8 cellular contexts compared by ENCODE assay signal in the genomic region with DNA sequence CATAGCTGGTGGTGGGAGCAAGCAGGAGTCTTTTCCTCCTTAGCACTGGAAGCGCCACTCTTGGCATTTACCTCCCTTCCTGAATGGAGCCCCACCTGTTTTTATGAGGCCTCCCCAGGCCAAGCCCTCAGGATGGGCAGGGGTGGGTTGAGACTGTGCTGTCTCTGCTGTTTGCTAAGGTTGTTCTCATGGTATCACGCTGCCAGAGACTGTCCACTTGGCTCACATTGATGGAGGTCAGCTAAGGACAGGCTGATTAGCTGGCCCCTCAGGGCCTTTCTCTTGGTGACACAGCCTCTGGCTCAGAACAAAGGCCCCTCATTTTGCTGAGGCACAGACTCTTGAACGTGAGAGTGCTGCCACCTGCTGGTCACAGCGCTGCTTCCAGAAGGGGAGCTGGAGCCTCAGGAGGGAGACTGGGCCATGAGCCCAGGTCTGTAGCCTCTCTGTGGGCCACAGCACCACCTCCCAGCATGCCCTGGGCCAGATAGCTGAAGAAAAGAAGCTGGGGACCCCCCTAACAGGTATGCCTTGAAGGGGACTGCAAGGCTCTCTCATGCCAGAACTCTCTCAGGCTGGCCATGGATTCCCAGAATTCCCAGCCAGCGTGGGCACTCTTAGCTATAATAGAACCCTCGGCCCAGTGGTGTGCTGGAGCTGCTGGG.
DNase-seq lines count a peak whose midpoint lies in the region; ATAC-seq and TF ChIP-seq lines count a peak whose summit lies in the region.

No MANE protein-coding gene starts in this region.

- peak; percentile 56 for DNase-seq in AG04450 (ENCODE audit: low read depth, low spot score)
- DNase-seq in NCI-H2196 treated with DMSO at 0.1 percent for 48 hours (lab: John Stamatoyannopoulos, UW; ENCODE audit: unreplicated experiment) = peak; percentile 69
- peak; percentile 71 for DNase-seq in activated B cell treated with CpG ODN at 0.5 μM for 24 hours
- DNase-seq in caudate nucleus (lab: John Stamatoyannopoulos, UW) = peak in 60 of 61 donors; percentile 23 to 90 (median 76)
- peak; percentile 85 for DNase-seq in kidney tubule cell (ENCODE audit: low spot score)
- DNase-seq in stimulated activated CD4-positive, alpha-beta T cell treated with anti-CD3 and anti-CD28 coated beads, Interleukin-2, amount 100 ng/mL, for 24 hours = peak; percentile 93 to 94

- H3K4me1 Mint-ChIP-seq in activated B cell treated with CpG ODN at 0.5 μM for 24 hours = peaks cover 12% of the 10 kb centered on the region

- ATAC-seq in GM18858 (IDR thresholded peaks at IDR 0.05; ENCODE audit: unreplicated experiment) = peak; percentile 77
- peak; percentile 75 for ATAC-seq in HG03103 (IDR thresholded peaks at IDR 0.05; ENCODE audit: low read depth, unreplicated experiment)
- peak; percentile 92 for ATAC-seq in activated B cell treated with CpG ODN at 0.5 μM for 24 hours (ENCODE audit: low read depth)

- H3K27ac Mint-ChIP-seq in activated B cell treated with CpG ODN at 0.5 μM for 24 hours = no peak overlapping the region

- H3K27me3 Mint-ChIP-seq in activated B cell treated with CpG ODN at 0.5 μM for 24 hours = no peaks in the 10 kb centered on the region

- intact Hi-C loops in activated B cell treated with CpG ODN at 0.5 μM for 24 hours (cut with micrococcal nuclease) = loop anchor here (1.0 kb wide), 6 partner anchors 19 to 346 kb away; no protein-coding TSS in a partner anchor

- H3K36me3 Mint-ChIP-seq in activated B cell treated with CpG ODN at 0.5 μM for 24 hours (ENCODE audit: low read depth) = no peaks in the 10 kb centered on the region

- H3K27me3 ChIP-seq in AG04450 (ENCODE audit: control insufficient read depth, insufficient read depth, low read length) = peaks cover 5% of the 10 kb centered on the region

- POLR2A ChIA-PET in AG04450 (lab: Yijun Ruan, JAX) (interaction anchor here (0.9 to 1.3 kb wide), 2 partner anchors 66 to 112 kb away, joined by 4 read pairs; a partner anchor contains a TSS), activated B cell treated with CpG ODN at 0.5 μM for 24 hours (lab: Charles Lee) (interaction anchor here (0.7 to 2.4 kb wide), 3 partner anchors 85 to 346 kb away, joined by 3 to 15 read pairs (median 4); a partner anchor contains a TSS)

- CTCF ChIA-PET in AG04450 (lab: Charles Lee) (interaction anchor here (0.5 to 8.1 kb wide), 79 partner anchors 9 to 1703 kb away, joined by 3 to 200 read pairs (median 5); a partner anchor contains a TSS), activated B cell treated with CpG ODN at 0.5 μM for 24 hours (lab: Charles Lee) (interaction anchor here (0.7 to 8.0 kb wide), 50 partner anchors 8 to 575 kb away, joined by 3 to 250 read pairs (median 5); a partner anchor contains a TSS)

- H3K9me3 ChIP-seq in AG04450 (ENCODE audit: control insufficient read depth, insufficient read depth, low read length) = no peaks in the 10 kb centered on the region; the same call in 1 of the 2 replicates

- no peak overlapping the region for H3K4me3 ChIP-seq in AG04450 (ENCODE audit: low read depth, low read length)

- TF ChIP-seq CTCF in AG04450 (IDR thresholded peaks at IDR 0.05; ENCODE audit: low read depth, low read length) (peak; percentile 90), activated B cell treated with CpG ODN at 0.5 μM for 24 hours (IDR thresholded peaks at IDR 0.05) (peak; percentile 31)

- H3K27ac ChIP-seq in AG04450 (ENCODE audit: low read depth, low read length) = no peak overlapping the region
- H3K27ac ChIP-seq in caudate nucleus (ENCODE audit: low read depth, low read length) = peak overlapping the region; percentile 20

- no peaks in the 10 kb centered on the region for H3K9me3 Mint-ChIP-seq in activated B cell treated with CpG ODN at 0.5 μM for 24 hours

- no peak overlapping the region for H3K4me3 Mint-ChIP-seq in activated B cell treated with CpG ODN at 0.5 μM for 24 hours
